In the genomic region with DNA sequence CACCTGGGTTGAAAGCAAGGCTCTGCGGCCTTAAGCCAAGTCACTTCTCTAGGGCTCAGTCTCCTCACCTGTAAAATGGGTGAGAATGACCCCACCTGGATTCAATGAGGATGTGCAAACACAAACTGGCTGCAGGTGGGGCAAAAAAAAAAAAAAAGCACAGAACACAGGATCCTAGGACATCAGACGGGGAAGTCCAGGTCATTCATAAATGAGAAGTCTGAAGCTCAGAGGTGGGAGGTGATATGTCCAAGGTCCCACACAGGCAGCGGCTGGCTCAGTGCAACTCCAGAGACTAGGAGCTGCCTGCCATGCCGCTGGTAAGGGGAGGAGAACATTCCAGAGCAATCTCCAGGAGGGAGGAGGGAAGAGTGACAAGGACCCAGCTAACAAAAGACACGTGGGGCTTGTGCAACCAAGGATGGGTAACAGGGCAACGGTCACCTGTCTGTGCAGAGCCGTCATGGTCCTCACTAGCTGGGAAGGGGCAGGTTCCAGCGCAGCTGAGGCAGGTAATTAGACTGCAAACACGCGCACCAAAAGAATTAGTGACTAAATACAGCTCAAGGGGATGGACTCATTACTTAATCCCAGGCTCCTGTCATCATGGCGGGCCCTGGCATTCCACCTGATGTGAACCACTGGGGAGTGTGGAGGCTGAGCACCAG, we compare ENCODE assay signal across 1 cellular context.
TF ChIP-seq lines count a peak whose summit lies in the region.

No MANE protein-coding gene starts in this region.

TF ChIP-seq in HepG2, 621 proteins besides CTCF, POLR2A, EP300 and RAD21 (continued from another document and continues in another):
- TF ChIP-seq, protein P1, sequence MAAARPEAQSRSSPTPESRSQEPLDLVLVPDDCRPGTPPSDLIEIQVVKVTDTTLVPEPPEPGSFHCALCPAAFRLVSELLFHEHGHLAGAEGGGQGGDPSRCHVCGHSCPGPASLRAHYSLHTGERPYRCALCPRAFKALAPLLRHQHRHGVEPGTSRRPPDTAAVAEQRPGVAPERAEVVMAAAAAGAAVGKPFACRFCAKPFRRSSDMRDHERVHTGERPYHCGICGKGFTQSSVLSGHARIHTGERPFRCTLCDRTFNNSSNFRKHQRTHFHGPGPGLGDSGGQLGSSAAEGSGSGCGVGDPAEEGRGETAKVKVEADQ (CRISPR knock-in tag; IDR thresholded peaks at IDR 0.05; ENCODE audit: borderline replicate concordance) = no peak
- TF ChIP-seq, protein P2, sequence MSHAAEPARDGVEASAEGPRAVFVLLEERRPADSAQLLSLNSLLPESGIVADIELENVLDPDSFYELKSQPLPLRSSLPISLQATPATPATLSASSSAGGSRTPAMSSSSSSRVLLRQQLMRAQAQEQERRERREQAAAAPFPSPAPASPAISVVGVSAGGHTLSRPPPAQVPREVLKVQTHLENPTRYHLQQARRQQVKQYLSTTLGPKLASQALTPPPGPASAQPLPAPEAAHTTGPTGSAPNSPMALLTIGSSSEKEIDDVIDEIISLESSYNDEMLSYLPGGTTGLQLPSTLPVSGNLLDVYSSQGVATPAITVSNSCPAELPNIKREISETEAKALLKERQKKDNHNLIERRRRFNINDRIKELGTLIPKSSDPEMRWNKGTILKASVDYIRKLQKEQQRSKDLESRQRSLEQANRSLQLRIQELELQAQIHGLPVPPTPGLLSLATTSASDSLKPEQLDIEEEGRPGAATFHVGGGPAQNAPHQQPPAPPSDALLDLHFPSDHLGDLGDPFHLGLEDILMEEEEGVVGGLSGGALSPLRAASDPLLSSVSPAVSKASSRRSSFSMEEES (CRISPR knock-in tag; IDR thresholded peaks at IDR 0.05) = peak; percentile 70; the same call in 1 of the 2 replicates
- 0 out of 2 replicates have a peak, but pooled peaks have one; percentile 62 for TF ChIP-seq ZKSCAN5 (CRISPR knock-in tag; IDR thresholded peaks at IDR 0.05)
- peak; percentile 93 for TF ChIP-seq ARNTL (CRISPR knock-in tag; IDR thresholded peaks at IDR 0.05)
- TF ChIP-seq LCORL (IDR thresholded peaks at IDR 0.05) = no peak
- TF ChIP-seq LCORL (CRISPR knock-in tag; IDR thresholded peaks at IDR 0.05) = peak; percentile 69; the same call in 1 of the 2 replicates
- peak; percentile 26; the same call in 1 of the 2 replicates for TF ChIP-seq ZBTB7B (CRISPR knock-in tag; IDR thresholded peaks at IDR 0.05)
- TF ChIP-seq, protein P3, sequence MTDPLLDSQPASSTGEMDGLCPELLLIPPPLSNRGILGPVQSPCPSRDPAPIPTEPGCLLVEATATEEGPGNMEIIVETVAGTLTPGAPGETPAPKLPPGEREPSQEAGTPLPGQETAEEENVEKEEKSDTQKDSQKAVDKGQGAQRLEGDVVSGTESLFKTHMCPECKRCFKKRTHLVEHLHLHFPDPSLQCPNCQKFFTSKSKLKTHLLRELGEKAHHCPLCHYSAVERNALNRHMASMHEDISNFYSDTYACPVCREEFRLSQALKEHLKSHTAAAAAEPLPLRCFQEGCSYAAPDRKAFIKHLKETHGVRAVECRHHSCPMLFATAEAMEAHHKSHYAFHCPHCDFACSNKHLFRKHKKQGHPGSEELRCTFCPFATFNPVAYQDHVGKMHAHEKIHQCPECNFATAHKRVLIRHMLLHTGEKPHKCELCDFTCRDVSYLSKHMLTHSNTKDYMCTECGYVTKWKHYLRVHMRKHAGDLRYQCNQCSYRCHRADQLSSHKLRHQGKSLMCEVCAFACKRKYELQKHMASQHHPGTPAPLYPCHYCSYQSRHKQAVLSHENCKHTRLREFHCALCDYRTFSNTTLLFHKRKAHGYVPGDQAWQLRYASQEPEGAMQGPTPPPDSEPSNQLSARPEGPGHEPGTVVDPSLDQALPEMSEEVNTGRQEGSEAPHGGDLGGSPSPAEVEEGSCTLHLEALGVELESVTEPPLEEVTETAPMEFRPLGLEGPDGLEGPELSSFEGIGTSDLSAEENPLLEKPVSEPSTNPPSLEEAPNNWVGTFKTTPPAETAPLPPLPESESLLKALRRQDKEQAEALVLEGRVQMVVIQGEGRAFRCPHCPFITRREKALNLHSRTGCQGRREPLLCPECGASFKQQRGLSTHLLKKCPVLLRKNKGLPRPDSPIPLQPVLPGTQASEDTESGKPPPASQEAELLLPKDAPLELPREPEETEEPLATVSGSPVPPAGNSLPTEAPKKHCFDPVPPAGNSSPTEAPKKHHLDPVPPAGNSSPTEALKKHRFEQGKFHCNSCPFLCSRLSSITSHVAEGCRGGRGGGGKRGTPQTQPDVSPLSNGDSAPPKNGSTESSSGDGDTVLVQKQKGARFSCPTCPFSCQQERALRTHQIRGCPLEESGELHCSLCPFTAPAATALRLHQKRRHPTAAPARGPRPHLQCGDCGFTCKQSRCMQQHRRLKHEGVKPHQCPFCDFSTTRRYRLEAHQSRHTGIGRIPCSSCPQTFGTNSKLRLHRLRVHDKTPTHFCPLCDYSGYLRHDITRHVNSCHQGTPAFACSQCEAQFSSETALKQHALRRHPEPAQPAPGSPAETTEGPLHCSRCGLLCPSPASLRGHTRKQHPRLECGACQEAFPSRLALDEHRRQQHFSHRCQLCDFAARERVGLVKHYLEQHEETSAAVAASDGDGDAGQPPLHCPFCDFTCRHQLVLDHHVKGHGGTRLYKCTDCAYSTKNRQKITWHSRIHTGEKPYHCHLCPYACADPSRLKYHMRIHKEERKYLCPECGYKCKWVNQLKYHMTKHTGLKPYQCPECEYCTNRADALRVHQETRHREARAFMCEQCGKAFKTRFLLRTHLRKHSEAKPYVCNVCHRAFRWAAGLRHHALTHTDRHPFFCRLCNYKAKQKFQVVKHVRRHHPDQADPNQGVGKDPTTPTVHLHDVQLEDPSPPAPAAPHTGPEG (CRISPR knock-in tag; IDR thresholded peaks at IDR 0.05) = 0 out of 2 replicates have a peak, but pooled peaks have one; percentile 32
- no peak for TF ChIP-seq PRPF4 (IDR thresholded peaks at IDR 0.05; ENCODE audit: low read depth, low read length, poor library complexity, severe bottlenecking)
- peak; percentile 68 for TF ChIP-seq KDM1A (CRISPR knock-in tag; IDR thresholded peaks at IDR 0.05)
- TF ChIP-seq CREB1 (IDR thresholded peaks at IDR 0.05) = peak; percentile 2; the same call in 1 of the 2 replicates
- TF ChIP-seq CREB1 (CRISPR knock-in tag; IDR thresholded peaks at IDR 0.05) = 0 out of 2 replicates have a peak, but pooled peaks have one; percentile 53
- TF ChIP-seq, protein P4, sequence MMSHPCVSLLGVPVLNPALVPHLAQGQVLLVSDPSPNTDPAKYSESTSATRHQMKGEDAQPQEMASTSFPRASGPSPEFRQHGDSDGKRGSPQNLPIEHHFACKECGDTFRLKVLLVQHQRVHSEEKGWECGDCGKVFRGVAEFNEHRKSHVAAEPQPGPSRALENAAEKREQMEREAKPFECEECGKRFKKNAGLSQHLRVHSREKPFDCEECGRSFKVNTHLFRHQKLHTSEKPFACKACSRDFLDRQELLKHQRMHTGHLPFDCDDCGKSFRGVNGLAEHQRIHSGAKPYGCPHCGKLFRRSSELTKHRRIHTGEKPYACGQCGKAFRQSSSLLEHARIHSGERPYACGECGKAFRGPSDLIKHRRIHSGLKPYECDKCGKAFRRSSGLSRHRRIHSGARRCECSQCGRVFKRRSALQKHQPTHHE (CRISPR knock-in tag; IDR thresholded peaks at IDR 0.05; ENCODE audit: borderline replicate concordance) = no peak
- 0 out of 2 replicates have a peak, but pooled peaks have one; percentile 42 for TF ChIP-seq ESRRA (CRISPR knock-in tag; IDR thresholded peaks at IDR 0.05; ENCODE audit: low read depth)
- TF ChIP-seq ATRX (CRISPR knock-in tag; IDR thresholded peaks at IDR 0.05; ENCODE audit: borderline replicate concordance) = no peak
- TF ChIP-seq RXRB (CRISPR knock-in tag; IDR thresholded peaks at IDR 0.05; ENCODE audit: borderline replicate concordance) = 0 out of 2 replicates have a peak, but pooled peaks have one; percentile 11
- TF ChIP-seq DPF2 (CRISPR knock-in tag; IDR thresholded peaks at IDR 0.05; ENCODE audit: borderline replicate concordance, low read depth) = peak; percentile 69; the same call in 1 of the 2 replicates
- TF ChIP-seq KDM5B (CRISPR knock-in tag; IDR thresholded peaks at IDR 0.05; ENCODE audit: borderline replicate concordance) = peak; percentile 57; the same call in 1 of the 2 replicates
- TF ChIP-seq, protein P5, sequence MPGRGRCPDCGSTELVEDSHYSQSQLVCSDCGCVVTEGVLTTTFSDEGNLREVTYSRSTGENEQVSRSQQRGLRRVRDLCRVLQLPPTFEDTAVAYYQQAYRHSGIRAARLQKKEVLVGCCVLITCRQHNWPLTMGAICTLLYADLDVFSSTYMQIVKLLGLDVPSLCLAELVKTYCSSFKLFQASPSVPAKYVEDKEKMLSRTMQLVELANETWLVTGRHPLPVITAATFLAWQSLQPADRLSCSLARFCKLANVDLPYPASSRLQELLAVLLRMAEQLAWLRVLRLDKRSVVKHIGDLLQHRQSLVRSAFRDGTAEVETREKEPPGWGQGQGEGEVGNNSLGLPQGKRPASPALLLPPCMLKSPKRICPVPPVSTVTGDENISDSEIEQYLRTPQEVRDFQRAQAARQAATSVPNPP (CRISPR knock-in tag; IDR thresholded peaks at IDR 0.05) = no peak
- TF ChIP-seq HOXA3 (CRISPR knock-in tag; IDR thresholded peaks at IDR 0.05) = peak; percentile 87
- TF ChIP-seq ZNF777 (CRISPR knock-in tag; IDR thresholded peaks at IDR 0.05) = 0 out of 2 replicates have a peak, but pooled peaks have one; percentile 45
- no peak for TF ChIP-seq SOX6 (IDR thresholded peaks at IDR 0.05)
- TF ChIP-seq SOX6 (CRISPR knock-in tag; IDR thresholded peaks at IDR 0.05) = peak; percentile 83
- TF ChIP-seq TCF7L2 (IDR thresholded peaks at IDR 0.05; ENCODE audit: low read depth, low read length) = no peak
- TF ChIP-seq, protein P6, sequence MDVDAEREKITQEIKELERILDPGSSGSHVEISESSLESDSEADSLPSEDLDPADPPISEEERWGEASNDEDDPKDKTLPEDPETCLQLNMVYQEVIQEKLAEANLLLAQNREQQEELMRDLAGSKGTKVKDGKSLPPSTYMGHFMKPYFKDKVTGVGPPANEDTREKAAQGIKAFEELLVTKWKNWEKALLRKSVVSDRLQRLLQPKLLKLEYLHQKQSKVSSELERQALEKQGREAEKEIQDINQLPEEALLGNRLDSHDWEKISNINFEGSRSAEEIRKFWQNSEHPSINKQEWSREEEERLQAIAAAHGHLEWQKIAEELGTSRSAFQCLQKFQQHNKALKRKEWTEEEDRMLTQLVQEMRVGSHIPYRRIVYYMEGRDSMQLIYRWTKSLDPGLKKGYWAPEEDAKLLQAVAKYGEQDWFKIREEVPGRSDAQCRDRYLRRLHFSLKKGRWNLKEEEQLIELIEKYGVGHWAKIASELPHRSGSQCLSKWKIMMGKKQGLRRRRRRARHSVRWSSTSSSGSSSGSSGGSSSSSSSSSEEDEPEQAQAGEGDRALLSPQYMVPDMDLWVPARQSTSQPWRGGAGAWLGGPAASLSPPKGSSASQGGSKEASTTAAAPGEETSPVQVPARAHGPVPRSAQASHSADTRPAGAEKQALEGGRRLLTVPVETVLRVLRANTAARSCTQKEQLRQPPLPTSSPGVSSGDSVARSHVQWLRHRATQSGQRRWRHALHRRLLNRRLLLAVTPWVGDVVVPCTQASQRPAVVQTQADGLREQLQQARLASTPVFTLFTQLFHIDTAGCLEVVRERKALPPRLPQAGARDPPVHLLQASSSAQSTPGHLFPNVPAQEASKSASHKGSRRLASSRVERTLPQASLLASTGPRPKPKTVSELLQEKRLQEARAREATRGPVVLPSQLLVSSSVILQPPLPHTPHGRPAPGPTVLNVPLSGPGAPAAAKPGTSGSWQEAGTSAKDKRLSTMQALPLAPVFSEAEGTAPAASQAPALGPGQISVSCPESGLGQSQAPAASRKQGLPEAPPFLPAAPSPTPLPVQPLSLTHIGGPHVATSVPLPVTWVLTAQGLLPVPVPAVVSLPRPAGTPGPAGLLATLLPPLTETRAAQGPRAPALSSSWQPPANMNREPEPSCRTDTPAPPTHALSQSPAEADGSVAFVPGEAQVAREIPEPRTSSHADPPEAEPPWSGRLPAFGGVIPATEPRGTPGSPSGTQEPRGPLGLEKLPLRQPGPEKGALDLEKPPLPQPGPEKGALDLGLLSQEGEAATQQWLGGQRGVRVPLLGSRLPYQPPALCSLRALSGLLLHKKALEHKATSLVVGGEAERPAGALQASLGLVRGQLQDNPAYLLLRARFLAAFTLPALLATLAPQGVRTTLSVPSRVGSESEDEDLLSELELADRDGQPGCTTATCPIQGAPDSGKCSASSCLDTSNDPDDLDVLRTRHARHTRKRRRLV (CRISPR knock-in tag; IDR thresholded peaks at IDR 0.05) = 0 out of 2 replicates have a peak, but pooled peaks have one; percentile 36
- peak; percentile 62; the same call in 1 of the 2 replicates for TF ChIP-seq PITX1 (CRISPR knock-in tag; IDR thresholded peaks at IDR 0.05)
- peak; percentile 54; the same call in 1 of the 2 replicates for TF ChIP-seq FOXA3 (CRISPR knock-in tag; IDR thresholded peaks at IDR 0.05)
- TF ChIP-seq NCOA2 (CRISPR knock-in tag; IDR thresholded peaks at IDR 0.05) = peak; percentile 68
- peak; percentile 74; the same call in 1 of the 2 replicates for TF ChIP-seq ZSCAN21 (CRISPR knock-in tag; IDR thresholded peaks at IDR 0.05; ENCODE audit: borderline replicate concordance)
- peak; percentile 78; the same call in 1 of the 2 replicates for TF ChIP-seq ZNF296 (CRISPR knock-in tag; conservative IDR thresholded peaks at IDR 0.05)
- no peak for TF ChIP-seq TBP (CRISPR knock-in tag; IDR thresholded peaks at IDR 0.05)
- 0 out of 2 replicates have a peak, but pooled peaks have one; percentile 43 for TF ChIP-seq KLF6 (CRISPR knock-in tag; IDR thresholded peaks at IDR 0.05)
- TF ChIP-seq BHLHE40 (IDR thresholded peaks at IDR 0.05; ENCODE audit: low read length) = peak; percentile 35; the same call in 1 of the 2 replicates
- TF ChIP-seq FOXK2 (IDR thresholded peaks at IDR 0.05) = peak; percentile 15; the same call in 1 of the 2 replicates
- TF ChIP-seq MTF1 (CRISPR knock-in tag; IDR thresholded peaks at IDR 0.05) = no peak
- TF ChIP-seq FOXC1 (CRISPR knock-in tag; IDR thresholded peaks at IDR 0.05; ENCODE audit: borderline replicate concordance) = peak; percentile 97
- 0 out of 4 replicates have a peak, but pooled peaks of 1 of the 2 experiments have one; percentile 29 for TF ChIP-seq KLF16 (CRISPR knock-in tag; IDR thresholded peaks at IDR 0.05)
- no peak for TF ChIP-seq SRF (IDR thresholded peaks at IDR 0.05; ENCODE audit: low read depth, low read length)
- TF ChIP-seq, protein P7, sequence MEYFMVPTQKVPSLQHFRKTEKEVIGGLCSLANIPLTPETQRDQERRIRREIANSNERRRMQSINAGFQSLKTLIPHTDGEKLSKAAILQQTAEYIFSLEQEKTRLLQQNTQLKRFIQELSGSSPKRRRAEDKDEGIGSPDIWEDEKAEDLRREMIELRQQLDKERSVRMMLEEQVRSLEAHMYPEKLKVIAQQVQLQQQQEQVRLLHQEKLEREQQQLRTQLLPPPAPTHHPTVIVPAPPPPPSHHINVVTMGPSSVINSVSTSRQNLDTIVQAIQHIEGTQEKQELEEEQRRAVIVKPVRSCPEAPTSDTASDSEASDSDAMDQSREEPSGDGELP (IDR thresholded peaks at IDR 0.05; ENCODE audit: borderline replicate concordance, low read depth) = peak; percentile 57; the same call in 1 of the 2 replicates
- TF ChIP-seq, protein P8, sequence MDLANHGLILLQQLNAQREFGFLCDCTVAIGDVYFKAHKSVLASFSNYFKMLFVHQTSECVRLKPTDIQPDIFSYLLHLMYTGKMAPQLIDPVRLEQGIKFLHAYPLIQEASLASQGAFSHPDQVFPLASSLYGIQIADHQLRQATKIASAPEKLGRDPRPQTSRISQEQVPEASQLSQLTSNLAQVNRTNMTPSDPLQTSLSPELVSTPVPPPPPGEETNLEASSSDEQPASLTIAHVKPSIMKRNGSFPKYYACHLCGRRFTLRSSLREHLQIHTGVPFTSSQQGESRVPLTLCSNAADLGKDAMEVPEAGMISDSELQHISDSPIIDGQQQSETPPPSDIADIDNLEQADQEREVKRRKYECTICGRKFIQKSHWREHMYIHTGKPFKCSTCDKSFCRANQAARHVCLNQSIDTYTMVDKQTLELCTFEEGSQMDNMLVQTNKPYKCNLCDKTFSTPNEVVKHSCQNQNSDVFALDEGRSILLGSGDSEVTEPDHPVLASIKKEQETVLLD (CRISPR knock-in tag; IDR thresholded peaks at IDR 0.05; ENCODE audit: low read depth) = 0 out of 2 replicates have a peak, but pooled peaks have one; percentile 31
- no peak for TF ChIP-seq POLR2AphosphoS2 (IDR thresholded peaks at IDR 0.05; ENCODE audit: low read depth, low read length)
